8 cellular contexts compared by ENCODE assay signal in the genomic region with DNA sequence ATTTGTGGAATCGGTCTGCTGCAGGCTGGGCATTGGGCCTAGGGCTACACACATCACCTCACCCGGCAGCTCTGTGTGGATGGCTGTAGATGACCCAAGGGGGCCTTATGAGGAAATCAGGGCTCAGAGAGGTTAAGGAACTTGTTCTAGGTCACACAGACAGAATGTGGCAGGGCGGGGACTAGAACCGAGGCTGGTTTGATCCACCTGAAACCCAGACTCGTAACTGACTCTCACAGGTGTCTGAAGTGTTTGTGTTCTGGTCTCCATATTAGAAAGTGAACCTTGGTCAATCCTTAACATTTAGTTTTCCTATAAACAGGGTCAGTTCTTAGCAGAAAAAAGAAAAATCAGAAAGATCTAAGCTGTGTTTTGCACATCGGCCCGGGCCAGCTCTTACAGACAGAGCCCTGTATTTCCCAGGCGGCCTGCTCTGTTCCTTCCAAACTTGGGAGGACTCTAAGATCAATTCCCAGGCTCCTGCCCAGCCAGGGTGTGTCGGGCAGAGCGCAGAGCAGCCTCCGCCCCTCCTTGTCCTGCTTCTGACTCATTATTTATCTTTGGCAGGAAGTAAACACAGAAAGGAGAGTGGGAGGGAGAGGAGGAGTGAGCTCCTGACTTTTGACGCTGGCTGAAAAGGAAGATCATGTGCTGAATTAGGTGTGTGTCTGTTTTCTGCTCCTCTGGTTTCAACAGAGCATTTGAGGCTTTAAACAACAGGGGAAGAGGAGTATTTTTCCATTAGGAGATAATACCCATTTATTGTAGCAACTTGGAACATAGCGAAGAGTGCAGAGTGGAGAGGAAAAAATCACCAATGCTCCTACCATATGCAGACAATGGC.
A peak's percentile ranks its signal among the peaks of the same experiment; 100 is the strongest.
DNase-seq lines count a peak whose midpoint lies in the region; ATAC-seq, FAIRE-seq and TF ChIP-seq lines count a peak whose summit lies in the region.

No MANE protein-coding gene starts in this region.

- H3K4me3 Mint-ChIP-seq in immature natural killer cell: no peak overlapping the region

- peak overlapping the region in 1 of 3 experiments; percentile 30 for H3K4me3 ChIP-seq in keratinocyte (ENCODE audit: control insufficient read depth in 2 of 3, extremely low read depth in 1 of 3, insufficient read depth in 2 of 3, low read depth in 1 of 3, low read length in 3 of 3)

- no peak overlapping the region for H3K27ac Mint-ChIP-seq in immature natural killer cell

- no peaks in the 10 kb centered on the region for H3K9me3 ChIP-seq in keratinocyte (ENCODE audit: control insufficient read depth, low read depth, low read length)

- DNase-seq in EL (peak; percentile 82), NCI-H226 (peak; percentile 76), brain pericyte (ENCODE audit: low read depth, low spot score) (peak; percentile 77), keratinocyte (ENCODE audit: low read depth, low spot score) (no peak), stromal cell of bone marrow (ENCODE audit: low read depth) (peak; percentile 80), immature natural killer cell (no peak)
- DNase-seq in activated effector memory CD4-positive, alpha-beta T cell treated with Interleukin-2 at 50 U/mL for 16 hours: no peak

- peak overlapping the region; percentile 92 for H3K27ac ChIP-seq in keratinocyte (ENCODE audit: control insufficient read depth, insufficient read depth, low read length)

- ATAC-seq in GM21447 (IDR thresholded peaks at IDR 0.05; ENCODE audit: unreplicated experiment): no peak

- peaks cover 0 to 7% (median under 1%) of the 10 kb centered on the region in 6 donors for H3K9me3 Mint-ChIP-seq in immature natural killer cell

- no peaks in the 10 kb centered on the region for H3K79me2 ChIP-seq in keratinocyte (ENCODE audit: control insufficient read depth, insufficient read depth, low read length)

- H3K4me2 ChIP-seq in keratinocyte (ENCODE audit: control insufficient read depth, extremely low read depth, insufficient read depth, low read depth, low read length): peak overlapping the region; percentile 68

- H4K20me1 ChIP-seq in keratinocyte (ENCODE audit: control insufficient read depth, extremely low read depth, insufficient read depth, low read length): no peaks in the 10 kb centered on the region

- H3K4me1 Mint-ChIP-seq in immature natural killer cell: no peaks in the 10 kb centered on the region

- peak overlapping the region; percentile 69 for H3K9ac ChIP-seq in keratinocyte (ENCODE audit: control insufficient read depth, extremely low read depth, insufficient read depth, low read length)

- H3K36me3 ChIP-seq in keratinocyte (ENCODE audit: control insufficient read depth in 2 of 2, extremely low read depth in 1 of 2, insufficient read depth in 2 of 2, low read length in 2 of 2): no peaks in the 10 kb centered on the region

- no peaks in the 10 kb centered on the region for H3K9me1 ChIP-seq in keratinocyte (ENCODE audit: control insufficient read depth, extremely low read depth, insufficient read depth, low read length)

- peaks cover 0 to 5% (median 2%) of the 10 kb centered on the region in 3 donors for H3K27me3 Mint-ChIP-seq in immature natural killer cell (ENCODE audit: low read depth in 3 of 3)

- H3K36me3 Mint-ChIP-seq in immature natural killer cell: no peaks in the 10 kb centered on the region

- peaks cover 16% of the 10 kb centered on the region for H3K4me1 ChIP-seq in keratinocyte (ENCODE audit: control insufficient read depth, extremely low read depth, insufficient read depth, low read length)

- dilution Hi-C loops in keratinocyte (cut with MboI; ENCODE audit: extremely low pct_ligation_motif_present, low sequenced_read_pairs): no loop called here

- TF ChIP-seq CTCF in keratinocyte (optimal IDR thresholded peaks at IDR 0.05 in 1 of 3, IDR thresholded peaks at IDR 0.05 in 1 of 3, conservative IDR thresholded peaks at IDR 0.05 in 1 of 3; ENCODE audit: extremely low read depth in 1 of 3, insufficient read depth in 2 of 3, low read length in 3 of 3): no peak

- no peaks in the 10 kb centered on the region for H3K27me3 ChIP-seq in keratinocyte (ENCODE audit: control insufficient read depth, extremely low read depth, insufficient read depth, low read length)

- FAIRE-seq in keratinocyte (lab: Jason Lieb, UNC): peak; percentile 96

- H2AFZ ChIP-seq in keratinocyte (ENCODE audit: control insufficient read depth, low read length): peak overlapping the region; percentile 67

Comparison
In these comparisons a context has a peak if more than half of its experiments do, and no peak if none do; other contexts are left out.
1. DNase-seq: peak in EL (single experiment), NCI-H226 (single experiment), brain pericyte (single experiment) and stromal cell of bone marrow (single experiment); none in keratinocyte (single experiment), activated effector memory CD4-positive, alpha-beta T cell treated with Interleukin-2 at 50 U/mL for 16 hours (single experiment) and immature natural killer cell (0 of 3).